11 cellular contexts compared by ENCODE assay signal in genomic region chr11:8765294-8765693, GRCh38.
DNase-seq lines count a peak whose midpoint lies in the region; ATAC-seq and TF ChIP-seq lines count a peak whose summit lies in the region.
"Had no signal": no experiment of that assay in that cellular context is flagged by ENCODE, and none has a peak within 500 bp of the region (broad histone marks: within the 10 kb centered on the region; RNA-seq: fewer than 3 reads in every experiment).

No MANE protein-coding gene starts in this region.

- DNase-seq in EH (ENCODE audit: low read depth) (peak; percentile 86), WTC11 (ENCODE audit: low spot score) (no peak), fibroblast of villous mesenchyme (ENCODE audit: low read depth) (peak; percentile 60), psoas muscle (no peak), hypothalamus (lab: John Stamatoyannopoulos, UW) (no peak)
- no peak for DNase-seq in activated T-helper 2 cell treated with anti-CD3 and anti-CD28 coated beads, Interferon-gamma antibody, Interleukin-2, Interleukin-4, amounts not matched to agents 10 μg/mL and 5 μg/mL and 100 μg/mL, durations not matched to agents 14 hours and 24 hours and 36 hours (ENCODE audit: low spot score)
- DNase-seq in activated CD8-positive, alpha-beta memory T cell treated with anti-CD3 and anti-CD28 coated beads, Interleukin-2, amount 10 ng/mL, durations not matched to agents 7 days and 5 days = no peak
- DNase-seq: activated CD4-positive, alpha-beta T cell treated with anti-CD3 and anti-CD28 coated beads for 36 hours; activated naive CD4-positive, alpha-beta T cell; posterior cingulate gyrus had no signal

- no peak overlapping the region for H3K4me3 Mint-ChIP-seq in WTC11
- no peak overlapping the region for H3K4me3 Mint-ChIP-seq in activated T-helper 2 cell treated with anti-CD3 and anti-CD28 coated beads, Interferon-gamma antibody, Interleukin-2, Interleukin-4, amounts not matched to agents 10 μg/mL and 5 μg/mL and 100 μg/mL, durations not matched to agents 14 hours and 24 hours and 36 hours (ENCODE audit: low read depth)
- no peak overlapping the region for H3K4me3 Mint-ChIP-seq in activated CD8-positive, alpha-beta memory T cell treated with anti-CD3 and anti-CD28 coated beads, Interleukin-2, amount 10 ng/mL, durations not matched to agents 7 days and 5 days
- H3K4me3 Mint-ChIP-seq: activated CD4-positive, alpha-beta T cell treated with anti-CD3 and anti-CD28 coated beads for 36 hours had no signal

- CTCF ChIA-PET in WTC11 (lab: Charles Lee) = no interaction called here
- CTCF ChIA-PET in activated CD8-positive, alpha-beta memory T cell treated with anti-CD3 and anti-CD28 coated beads, Interleukin-2, amount 10 ng/mL, durations not matched to agents 7 days and 5 days (lab: Charles Lee) = no interaction called here

- POLR2A ChIA-PET in WTC11 (lab: Charles Lee) = no interaction called here

- H3K36me3 Mint-ChIP-seq in WTC11 = no peaks in the 10 kb centered on the region
- no peaks in the 10 kb centered on the region for H3K36me3 Mint-ChIP-seq in activated T-helper 2 cell treated with anti-CD3 and anti-CD28 coated beads, Interferon-gamma antibody, Interleukin-2, Interleukin-4, amounts not matched to agents 10 μg/mL and 5 μg/mL and 100 μg/mL, durations not matched to agents 14 hours and 24 hours and 36 hours (ENCODE audit: low read depth)
- no peaks in the 10 kb centered on the region for H3K36me3 Mint-ChIP-seq in activated CD8-positive, alpha-beta memory T cell treated with anti-CD3 and anti-CD28 coated beads, Interleukin-2, amount 10 ng/mL, durations not matched to agents 7 days and 5 days

- 41 to 58% (median 49%) methylated on average over 1 of the region's 1 CpG for WGBS in psoas muscle, 3 donors

- intact Hi-C loops in psoas muscle (cut with DNase I) = loop anchor here in 1 of 2 donors (5.0 kb wide), 1 partner anchor 33 kb away; no protein-coding TSS in a partner anchor
- intact Hi-C loops in activated T-helper 2 cell treated with anti-CD3 and anti-CD28 coated beads, Interferon-gamma antibody, Interleukin-2, Interleukin-4, amounts not matched to agents 10 μg/mL and 5 μg/mL and 100 μg/mL, durations not matched to agents 14 hours and 24 hours and 36 hours (cut with micrococcal nuclease) = no loop called here

- no peaks in the 10 kb centered on the region for H3K27me3 Mint-ChIP-seq in WTC11 (ENCODE audit: low read depth)
- peaks cover 5% of the 10 kb centered on the region for H3K27me3 Mint-ChIP-seq in activated T-helper 2 cell treated with anti-CD3 and anti-CD28 coated beads, Interferon-gamma antibody, Interleukin-2, Interleukin-4, amounts not matched to agents 10 μg/mL and 5 μg/mL and 100 μg/mL, durations not matched to agents 14 hours and 24 hours and 36 hours (ENCODE audit: low read depth)
- H3K27me3 Mint-ChIP-seq in activated CD8-positive, alpha-beta memory T cell treated with anti-CD3 and anti-CD28 coated beads, Interleukin-2, amount 10 ng/mL, durations not matched to agents 7 days and 5 days = peaks cover 12% of the 10 kb centered on the region

- no peaks in the 10 kb centered on the region for H3K9me3 ChIP-seq in psoas muscle

- TF ChIP-seq CTCF in WTC11 (IDR thresholded peaks at IDR 0.05) (no peak), fibroblast of villous mesenchyme (IDR thresholded peaks at IDR 0.05; ENCODE audit: insufficient read depth, low read depth, low read length) (no peak), psoas muscle (IDR thresholded peaks at IDR 0.05) (no peak)

- no peaks in the 10 kb centered on the region for H3K36me3 ChIP-seq in psoas muscle (ENCODE audit: insufficient read depth in 1 of 2, low read depth in 1 of 2)

- H3K27ac Mint-ChIP-seq in WTC11 = peak overlapping the region; percentile 63
- H3K27ac Mint-ChIP-seq in activated T-helper 2 cell treated with anti-CD3 and anti-CD28 coated beads, Interferon-gamma antibody, Interleukin-2, Interleukin-4, amounts not matched to agents 10 μg/mL and 5 μg/mL and 100 μg/mL, durations not matched to agents 14 hours and 24 hours and 36 hours = no peak overlapping the region
- H3K27ac Mint-ChIP-seq in activated CD8-positive, alpha-beta memory T cell treated with anti-CD3 and anti-CD28 coated beads, Interleukin-2, amount 10 ng/mL, durations not matched to agents 7 days and 5 days = no peak overlapping the region
- H3K27ac Mint-ChIP-seq: activated CD4-positive, alpha-beta T cell treated with anti-CD3 and anti-CD28 coated beads for 36 hours had no signal

- H3K4me1 Mint-ChIP-seq in WTC11 = peaks cover 17% of the 10 kb centered on the region
- peaks cover 6% of the 10 kb centered on the region for H3K4me1 Mint-ChIP-seq in activated T-helper 2 cell treated with anti-CD3 and anti-CD28 coated beads, Interferon-gamma antibody, Interleukin-2, Interleukin-4, amounts not matched to agents 10 μg/mL and 5 μg/mL and 100 μg/mL, durations not matched to agents 14 hours and 24 hours and 36 hours (ENCODE audit: low read depth)
- no peaks in the 10 kb centered on the region for H3K4me1 Mint-ChIP-seq in activated CD8-positive, alpha-beta memory T cell treated with anti-CD3 and anti-CD28 coated beads, Interleukin-2, amount 10 ng/mL, durations not matched to agents 7 days and 5 days
- H3K4me1 Mint-ChIP-seq: activated CD4-positive, alpha-beta T cell treated with anti-CD3 and anti-CD28 coated beads for 36 hours had no signal

- H3K4me3 ChIP-seq in fibroblast of villous mesenchyme (ENCODE audit: low read depth, low read length) = no peak overlapping the region
- H3K4me3 ChIP-seq in psoas muscle = no peak overlapping the region

- no peaks in the 10 kb centered on the region for H3K27me3 ChIP-seq in psoas muscle (ENCODE audit: insufficient read depth in 3 of 3, low read length in 2 of 3)

- H3K27ac ChIP-seq in psoas muscle = peak overlapping the region; percentile 50

- H3K4me1 ChIP-seq in psoas muscle = peaks cover 46% of the 10 kb centered on the region

- no peaks in the 10 kb centered on the region for H3K9me3 Mint-ChIP-seq in WTC11
- no peaks in the 10 kb centered on the region for H3K9me3 Mint-ChIP-seq in activated T-helper 2 cell treated with anti-CD3 and anti-CD28 coated beads, Interferon-gamma antibody, Interleukin-2, Interleukin-4, amounts not matched to agents 10 μg/mL and 5 μg/mL and 100 μg/mL, durations not matched to agents 14 hours and 24 hours and 36 hours
- no peaks in the 10 kb centered on the region for H3K9me3 Mint-ChIP-seq in activated CD8-positive, alpha-beta memory T cell treated with anti-CD3 and anti-CD28 coated beads, Interleukin-2, amount 10 ng/mL, durations not matched to agents 7 days and 5 days (ENCODE audit: low read depth)

- ATAC-seq in WTC11 (no peak), psoas muscle (no peak), GM21786 (IDR thresholded peaks at IDR 0.05; ENCODE audit: unreplicated experiment) (no peak)
- no peak for ATAC-seq in activated CD8-positive, alpha-beta memory T cell treated with anti-CD3 and anti-CD28 coated beads, Interleukin-2, amount 10 ng/mL, durations not matched to agents 7 days and 5 days
- ATAC-seq: activated CD4-positive, alpha-beta T cell treated with anti-CD3 and anti-CD28 coated beads for 36 hours had no signal

TF ChIP-seq in WTC11, 78 proteins besides CTCF, POLR2A, EP300 and RAD21 (continues in another document):
- TF ChIP-seq, protein P1, sequence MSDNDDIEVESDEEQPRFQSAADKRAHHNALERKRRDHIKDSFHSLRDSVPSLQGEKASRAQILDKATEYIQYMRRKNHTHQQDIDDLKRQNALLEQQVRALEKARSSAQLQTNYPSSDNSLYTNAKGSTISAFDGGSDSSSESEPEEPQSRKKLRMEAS (CRISPR knock-in tag; IDR thresholded peaks at IDR 0.05) = no peak
- TF ChIP-seq ZNF396 (CRISPR knock-in tag; IDR thresholded peaks at IDR 0.05; ENCODE audit: borderline replicate concordance) = no peak
- TF ChIP-seq CREM (CRISPR knock-in tag; IDR thresholded peaks at IDR 0.05) = no peak
- TF ChIP-seq, protein P2, sequence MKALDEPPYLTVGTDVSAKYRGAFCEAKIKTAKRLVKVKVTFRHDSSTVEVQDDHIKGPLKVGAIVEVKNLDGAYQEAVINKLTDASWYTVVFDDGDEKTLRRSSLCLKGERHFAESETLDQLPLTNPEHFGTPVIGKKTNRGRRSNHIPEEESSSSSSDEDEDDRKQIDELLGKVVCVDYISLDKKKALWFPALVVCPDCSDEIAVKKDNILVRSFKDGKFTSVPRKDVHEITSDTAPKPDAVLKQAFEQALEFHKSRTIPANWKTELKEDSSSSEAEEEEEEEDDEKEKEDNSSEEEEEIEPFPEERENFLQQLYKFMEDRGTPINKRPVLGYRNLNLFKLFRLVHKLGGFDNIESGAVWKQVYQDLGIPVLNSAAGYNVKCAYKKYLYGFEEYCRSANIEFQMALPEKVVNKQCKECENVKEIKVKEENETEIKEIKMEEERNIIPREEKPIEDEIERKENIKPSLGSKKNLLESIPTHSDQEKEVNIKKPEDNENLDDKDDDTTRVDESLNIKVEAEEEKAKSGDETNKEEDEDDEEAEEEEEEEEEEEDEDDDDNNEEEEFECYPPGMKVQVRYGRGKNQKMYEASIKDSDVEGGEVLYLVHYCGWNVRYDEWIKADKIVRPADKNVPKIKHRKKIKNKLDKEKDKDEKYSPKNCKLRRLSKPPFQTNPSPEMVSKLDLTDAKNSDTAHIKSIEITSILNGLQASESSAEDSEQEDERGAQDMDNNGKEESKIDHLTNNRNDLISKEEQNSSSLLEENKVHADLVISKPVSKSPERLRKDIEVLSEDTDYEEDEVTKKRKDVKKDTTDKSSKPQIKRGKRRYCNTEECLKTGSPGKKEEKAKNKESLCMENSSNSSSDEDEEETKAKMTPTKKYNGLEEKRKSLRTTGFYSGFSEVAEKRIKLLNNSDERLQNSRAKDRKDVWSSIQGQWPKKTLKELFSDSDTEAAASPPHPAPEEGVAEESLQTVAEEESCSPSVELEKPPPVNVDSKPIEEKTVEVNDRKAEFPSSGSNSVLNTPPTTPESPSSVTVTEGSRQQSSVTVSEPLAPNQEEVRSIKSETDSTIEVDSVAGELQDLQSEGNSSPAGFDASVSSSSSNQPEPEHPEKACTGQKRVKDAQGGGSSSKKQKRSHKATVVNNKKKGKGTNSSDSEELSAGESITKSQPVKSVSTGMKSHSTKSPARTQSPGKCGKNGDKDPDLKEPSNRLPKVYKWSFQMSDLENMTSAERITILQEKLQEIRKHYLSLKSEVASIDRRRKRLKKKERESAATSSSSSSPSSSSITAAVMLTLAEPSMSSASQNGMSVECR (CRISPR knock-in tag; IDR thresholded peaks at IDR 0.05; ENCODE audit: borderline replicate concordance) = no peak
- TF ChIP-seq, protein P3, sequence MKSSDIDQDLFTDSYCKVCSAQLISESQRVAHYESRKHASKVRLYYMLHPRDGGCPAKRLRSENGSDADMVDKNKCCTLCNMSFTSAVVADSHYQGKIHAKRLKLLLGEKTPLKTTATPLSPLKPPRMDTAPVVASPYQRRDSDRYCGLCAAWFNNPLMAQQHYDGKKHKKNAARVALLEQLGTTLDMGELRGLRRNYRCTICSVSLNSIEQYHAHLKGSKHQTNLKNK (CRISPR knock-in tag; IDR thresholded peaks at IDR 0.05) = no peak
- TF ChIP-seq, protein P4, sequence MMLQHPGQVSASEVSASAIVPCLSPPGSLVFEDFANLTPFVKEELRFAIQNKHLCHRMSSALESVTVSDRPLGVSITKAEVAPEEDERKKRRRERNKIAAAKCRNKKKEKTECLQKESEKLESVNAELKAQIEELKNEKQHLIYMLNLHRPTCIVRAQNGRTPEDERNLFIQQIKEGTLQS (CRISPR knock-in tag; conservative IDR thresholded peaks at IDR 0.05) = no peak
- no peak for TF ChIP-seq IRF2 (CRISPR knock-in tag; IDR thresholded peaks at IDR 0.05; ENCODE audit: borderline replicate concordance, low read depth)

Comparison
In these comparisons a context has a peak if more than half of its experiments do, and no peak if none do; other contexts are left out.
1. DNase-seq: peak in EH (single experiment) and fibroblast of villous mesenchyme (single experiment); none in WTC11 (single experiment), psoas muscle (0 of 2), activated T-helper 2 cell treated with anti-CD3 and anti-CD28 coated beads, Interferon-gamma antibody, Interleukin-2, Interleukin-4, amounts not matched to agents 10 μg/mL and 5 μg/mL and 100 μg/mL, durations not matched to agents 14 hours and 24 hours and 36 hours (single experiment), hypothalamus (0 of 51) and activated CD8-positive, alpha-beta memory T cell treated with anti-CD3 and anti-CD28 coated beads, Interleukin-2, amount 10 ng/mL, durations not matched to agents 7 days and 5 days (single experiment).